21 cellular contexts compared by ENCODE assay signal in genomic region chr3:180430896-180431295, GRCh38.
DNase-seq lines count a peak whose midpoint lies in the region; ATAC-seq and TF ChIP-seq lines count a peak whose summit lies in the region.
"Had no signal": no experiment of that assay in that cellular context is flagged by ENCODE, and none has a peak within 500 bp of the region (broad histone marks: within the 10 kb centered on the region; RNA-seq: fewer than 3 reads in every experiment).

No MANE protein-coding gene starts in this region.

- H3K4me3 Mint-ChIP-seq in stimulated activated effector memory CD8-positive, alpha-beta T cell treated with anti-CD3 and anti-CD28 coated beads, Interleukin-12 subunit alpha, Interleukin-12 subunit beta, amount 100 ng/mL, for 72 hours: no peak overlapping the region
- H3K4me3 Mint-ChIP-seq: CD8-positive, alpha-beta T cell had no signal

- H3K4me1 Mint-ChIP-seq in stimulated activated effector memory CD8-positive, alpha-beta T cell treated with anti-CD3 and anti-CD28 coated beads, Interleukin-12 subunit alpha, Interleukin-12 subunit beta, amount 100 ng/mL, for 72 hours: no peaks in the 10 kb centered on the region

- no peak overlapping the region for H3K4me3 ChIP-seq in fibroblast of pulmonary artery (replicated peaks; ENCODE audit: low read depth, low read length)
- H3K4me3 ChIP-seq: HAP-1, Peyer's patch had no signal

- no peak for TF ChIP-seq CTCF in fibroblast of pulmonary artery (IDR thresholded peaks at IDR 0.05; ENCODE audit: low read length, missing control alignments)

- peaks cover 6% of the 10 kb centered on the region for H3K9me3 Mint-ChIP-seq in stimulated activated effector memory CD8-positive, alpha-beta T cell treated with anti-CD3 and anti-CD28 coated beads, Interleukin-12 subunit alpha, Interleukin-12 subunit beta, amount 100 ng/mL, for 72 hours

- no peaks in the 10 kb centered on the region for H3K36me3 Mint-ChIP-seq in stimulated activated effector memory CD8-positive, alpha-beta T cell treated with anti-CD3 and anti-CD28 coated beads, Interleukin-12 subunit alpha, Interleukin-12 subunit beta, amount 100 ng/mL, for 72 hours
- H3K36me3 Mint-ChIP-seq: CD8-positive, alpha-beta T cell had no signal

- ATAC-seq in GM18498 (IDR thresholded peaks at IDR 0.05; ENCODE audit: unreplicated experiment): no peak
- ATAC-seq in stimulated activated effector memory CD8-positive, alpha-beta T cell treated with anti-CD3 and anti-CD28 coated beads, Interleukin-12 subunit alpha, Interleukin-12 subunit beta, amount 100 ng/mL, for 72 hours: no peak
- ATAC-seq: CD8-positive, alpha-beta T cell had no signal

- H3K27ac Mint-ChIP-seq in stimulated activated effector memory CD8-positive, alpha-beta T cell treated with anti-CD3 and anti-CD28 coated beads, Interleukin-12 subunit alpha, Interleukin-12 subunit beta, amount 100 ng/mL, for 72 hours: no peak overlapping the region
- H3K27ac Mint-ChIP-seq: CD8-positive, alpha-beta T cell had no signal

- DNase-seq in EL: peak; percentile 28
- DNase-seq in M059J (ENCODE audit: low read depth): peak; percentile 18
- DNase-seq in amniotic epithelial cell (ENCODE audit: low read depth): peak; percentile 43
- peak; percentile 10 for DNase-seq in fibroblast of pulmonary artery (ENCODE audit: low read depth)
- no peak for DNase-seq in NCI-H146 (lab: John Stamatoyannopoulos, UW)
- DNase-seq in NCI-H446 treated with DMSO at 0.1 percent for 48 hours (lab: John Stamatoyannopoulos, UW): no peak
- DNase-seq in stimulated activated effector memory CD8-positive, alpha-beta T cell treated with anti-CD3 and anti-CD28 coated beads, Interleukin-12 subunit alpha, Interleukin-12 subunit beta, amount 100 ng/mL, for 72 hours (ENCODE audit: low spot score in 2 of 2): no peak
- DNase-seq: 8988T; C1 segment of cervical spinal cord; CD8-positive, alpha-beta T cell; DND-41; KG1; NCI-H1417; NCI-H1930; NCI-H2227 treated with DMSO at 0.1 percent for 48 hours; NCI-H524; NCI-H82; Peyer's patch; Right ventricle myocardium superior had no signal

Comparison
In these comparisons a context has a peak if more than half of its experiments do, and no peak if none do; other contexts are left out.
1. DNase-seq: peak in EL (single experiment), M059J (single experiment), amniotic epithelial cell (single experiment) and fibroblast of pulmonary artery (single experiment); none in NCI-H146 (single experiment), NCI-H446 treated with DMSO at 0.1 percent for 48 hours (single experiment) and stimulated activated effector memory CD8-positive, alpha-beta T cell treated with anti-CD3 and anti-CD28 coated beads, Interleukin-12 subunit alpha, Interleukin-12 subunit beta, amount 100 ng/mL, for 72 hours (0 of 2).